In genomic region chr6:25706314-25707014, GRCh38 we compare ENCODE assay signal across 14 cellular contexts. TPM values are rescaled to one million over a fixed set of nuclear protein-coding genes. Genes with fewer than 3 reads are reported as not detected.
DNase-seq lines count a peak whose midpoint lies in the region; ATAC-seq and TF ChIP-seq lines count a peak whose summit lies in the region.
"Had no signal": no experiment of that assay in that cellular context is flagged by ENCODE, and none has a peak within 500 bp of the region (broad histone marks: within the 10 kb centered on the region; RNA-seq: fewer than 3 reads in every experiment).

No MANE protein-coding gene starts in this region.

- H3K27me3 ChIP-seq in right atrium auricular region: no peaks in the 10 kb centered on the region

- no peaks in the 10 kb centered on the region for H3K9me3 ChIP-seq in right atrium auricular region

- peak; percentile 36 for ATAC-seq in Right ventricle myocardium superior (ENCODE audit: poor library complexity)
- ATAC-seq in GM18873 (IDR thresholded peaks at IDR 0.05; ENCODE audit: low FRiP score, unreplicated experiment): no peak
- no peak for ATAC-seq in HG03520 (IDR thresholded peaks at IDR 0.05; ENCODE audit: unreplicated experiment)
- ATAC-seq in GM19397 (IDR thresholded peaks at IDR 0.05; ENCODE audit: unreplicated experiment): no peak
- ATAC-seq: stimulated activated effector memory CD8-positive, alpha-beta T cell treated with anti-CD3 and anti-CD28 coated beads, Interleukin-12 subunit alpha, Interleukin-12 subunit beta, amount 100 ng/mL, for 72 hours had no signal

- intact Hi-C loops in Right ventricle myocardium superior (cut with DNase I): no loop called here

- TF ChIP-seq CTCF in right atrium auricular region (IDR thresholded peaks at IDR 0.05) (no peak), fibroblast of the aortic adventitia (IDR thresholded peaks at IDR 0.05; ENCODE audit: insufficient read depth, low read length) (no peak)

- H3K4me1 ChIP-seq in right atrium auricular region: no peaks in the 10 kb centered on the region

- DNase-seq in Right ventricle myocardium superior (peak; percentile 51), right atrium auricular region (ENCODE audit: low spot score) (no peak), NCI-H82 (lab: John Stamatoyannopoulos, UW) (peak; percentile 66), fibroblast of the aortic adventitia (ENCODE audit: low read depth) (peak; percentile 7), retina (no peak)
- DNase-seq: dermis blood vessel endothelial cell, NCI-H1694, T-helper 9 cell had no signal

- H3K4me3 ChIP-seq in right atrium auricular region: no peak overlapping the region
- H3K4me3 ChIP-seq in fibroblast of the aortic adventitia (ENCODE audit: low read depth, low read length): no peak overlapping the region

- H3K27ac ChIP-seq in right atrium auricular region: no peak overlapping the region

- H3K36me3 ChIP-seq in right atrium auricular region: no peaks in the 10 kb centered on the region

RNA-seq across cellular contexts. Expression of gene SLC17A4, which starts 48.1 kb away (rescaled TPM):
- total RNA-seq in Right ventricle myocardium superior (not detected), right atrium auricular region (not detected), fibroblast of the aortic adventitia (ENCODE audit: low replicate concordance) (not detected in 2 replicates)
- total RNA-seq: activated CD8-positive, alpha-beta memory T cell treated with anti-CD3 and anti-CD28 coated beads for 36 hours; dermis blood vessel endothelial cell; glomerular endothelial cell had no signal

RNA-seq across cellular contexts. Expression of gene SCGN, which starts 54.4 kb away (rescaled TPM):
- total RNA-seq in Right ventricle myocardium superior (1.2 TPM), right atrium auricular region (10 to 100 TPM; 14.1 to 19.7 TPM), fibroblast of the aortic adventitia (ENCODE audit: low replicate concordance) (not detected in 2 replicates)
- total RNA-seq: activated CD8-positive, alpha-beta memory T cell treated with anti-CD3 and anti-CD28 coated beads for 36 hours; glomerular endothelial cell had no signal

Comparison
In these comparisons a context has a peak if more than half of its experiments do, and no peak if none do; other contexts are left out.
1. DNase-seq: peak in Right ventricle myocardium superior (single experiment), NCI-H82 (single experiment) and fibroblast of the aortic adventitia (single experiment); none in right atrium auricular region (single experiment) and retina (single experiment).